8 cellular contexts compared by ENCODE assay signal in the genomic region with DNA sequence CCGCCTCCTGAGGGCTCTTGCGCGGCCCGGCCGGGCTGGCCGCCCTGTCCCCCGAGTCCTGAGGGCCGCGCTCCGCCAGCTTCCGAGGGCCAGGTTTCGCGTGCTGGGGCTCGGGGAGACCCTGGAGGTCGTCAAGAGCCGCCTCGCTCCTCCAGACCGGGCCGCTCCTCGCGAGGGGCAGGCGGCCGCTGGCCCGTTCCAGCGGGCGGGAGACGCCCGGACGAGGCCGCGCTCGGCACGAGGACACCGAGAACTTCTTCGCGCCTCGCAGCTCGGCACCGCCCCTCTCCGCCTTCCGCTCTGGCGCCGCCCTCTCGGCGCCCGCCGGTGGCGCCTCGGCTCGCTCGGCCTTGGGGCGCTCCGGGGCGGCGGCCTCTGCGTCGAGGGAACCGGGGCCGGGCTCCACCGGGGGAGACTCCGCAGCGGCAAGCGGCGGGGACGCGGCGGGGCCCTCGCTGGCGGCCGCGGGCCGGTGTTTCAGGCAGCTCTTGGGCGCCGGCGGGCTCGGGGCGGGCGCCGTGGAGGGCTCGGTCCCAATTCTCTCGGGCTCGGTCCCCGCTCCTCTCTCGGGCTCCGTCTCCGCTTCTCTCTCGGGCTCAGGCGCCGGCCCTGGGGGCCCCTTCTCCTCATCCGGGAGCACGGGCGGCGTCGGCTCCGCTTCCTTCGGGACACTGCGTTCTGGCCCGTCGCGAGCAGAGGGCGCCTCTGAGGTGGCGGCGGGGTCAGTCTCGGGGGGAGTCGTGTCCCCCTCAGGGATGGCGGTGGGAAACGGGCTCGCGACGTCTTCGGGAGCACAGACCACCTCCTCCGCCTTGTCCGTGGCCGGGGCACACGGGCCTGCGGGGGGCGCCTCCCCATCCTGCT.
DNase-seq lines count a peak whose midpoint lies in the region; ATAC-seq and TF ChIP-seq lines count a peak whose summit lies in the region.

No MANE protein-coding gene starts in this region.

- TF ChIP-seq CTCF in epithelial cell of proximal tubule (conservative IDR thresholded peaks at IDR 0.05; ENCODE audit: low read depth, low read length) = no peak

- no peak overlapping the region for H3K27ac ChIP-seq in CD8-positive, alpha-beta memory T cell (ENCODE audit: low read depth, low read length)

- POLR2A ChIA-PET in CD8-positive, alpha-beta memory T cell (lab: Charles Lee) = interaction anchor here (0.9 to 2.0 kb wide), 5 partner anchors 14 to 93 kb away, joined by 4 to 12 read pairs (median 5); a partner anchor contains a TSS

- no peak overlapping the region for H3K4me3 ChIP-seq in CD8-positive, alpha-beta memory T cell (ENCODE audit: low read length)
- H3K4me3 ChIP-seq in epithelial cell of proximal tubule (ENCODE audit: low read depth, low read length) = peak overlapping the region; percentile 14

- H3K9me3 Mint-ChIP-seq in CD8-positive, alpha-beta memory T cell = no peaks in the 10 kb centered on the region
- H3K9me3 Mint-ChIP-seq in natural killer cell treated with Interleukin-12 subunit alpha and Interleukin-12 subunit beta and Interleukin-15 and Interleukin-18, amount 100 ng/mL, for 72 hours = no peaks in the 10 kb centered on the region

- peaks cover 0 to 3% (median 0%) of the 10 kb centered on the region in 3 donors for H3K36me3 Mint-ChIP-seq in CD8-positive, alpha-beta memory T cell
- no peaks in the 10 kb centered on the region for H3K36me3 Mint-ChIP-seq in natural killer cell treated with Interleukin-12 subunit alpha and Interleukin-12 subunit beta and Interleukin-15 and Interleukin-18, amount 100 ng/mL, for 72 hours

- ATAC-seq in natural killer cell treated with Interleukin-12 subunit alpha and Interleukin-12 subunit beta and Interleukin-15 and Interleukin-18, amount 100 ng/mL, for 72 hours = peak; percentile 86 to 89
- no peak for ATAC-seq in GM21390 (IDR thresholded peaks at IDR 0.05; ENCODE audit: unreplicated experiment)
- ATAC-seq in GM21825 (IDR thresholded peaks at IDR 0.05; ENCODE audit: unreplicated experiment) = no peak

- peaks cover 5% of the 10 kb centered on the region for H3K4me1 ChIP-seq in CD8-positive, alpha-beta memory T cell (ENCODE audit: insufficient read depth, low read length)

- H3K36me3 ChIP-seq in CD8-positive, alpha-beta memory T cell (ENCODE audit: insufficient read depth, low read length) = no peaks in the 10 kb centered on the region

- peaks cover 0 to 6% of the 10 kb centered on the region in 2 donors for H3K27me3 Mint-ChIP-seq in CD8-positive, alpha-beta memory T cell
- H3K27me3 Mint-ChIP-seq in natural killer cell treated with Interleukin-12 subunit alpha and Interleukin-12 subunit beta and Interleukin-15 and Interleukin-18, amount 100 ng/mL, for 72 hours = peaks cover 0 to 5% of the 10 kb centered on the region in 2 donors

- H3K4me3 Mint-ChIP-seq in CD8-positive, alpha-beta memory T cell = peak overlapping the region in 3 of 7 donors; percentile 32 to 87 (median 41)
- H3K4me3 Mint-ChIP-seq in natural killer cell treated with Interleukin-12 subunit alpha and Interleukin-12 subunit beta and Interleukin-15 and Interleukin-18, amount 100 ng/mL, for 72 hours = peak overlapping the region; percentile 22

- H3K27ac Mint-ChIP-seq in CD8-positive, alpha-beta memory T cell = peak overlapping the region in 1 of 8 donors; percentile 33
- no peak overlapping the region for H3K27ac Mint-ChIP-seq in natural killer cell treated with Interleukin-12 subunit alpha and Interleukin-12 subunit beta and Interleukin-15 and Interleukin-18, amount 100 ng/mL, for 72 hours

- H3K9me3 ChIP-seq in CD8-positive, alpha-beta memory T cell (ENCODE audit: low read length) = no peaks in the 10 kb centered on the region

- DNase-seq in CD8-positive, alpha-beta memory T cell = peak; percentile 39 to 71 (median 61)
- DNase-seq in activated CD8-positive, alpha-beta memory T cell treated with anti-CD3 and anti-CD28 coated beads, Interleukin-2, amount 50 U/mL, for 48 hours = peak; percentile 83
- no peak for DNase-seq in epithelial cell of proximal tubule (ENCODE audit: low read depth)
- peak; percentile 68 for DNase-seq in natural killer cell treated with Interleukin-12 subunit alpha and Interleukin-12 subunit beta and Interleukin-15 and Interleukin-18, amount 100 ng/mL, for 72 hours (ENCODE audit: low spot score)
- DNase-seq in stimulated activated naive CD4-positive, alpha-beta T cell (lab: John Stamatoyannopoulos, UW) = peak; percentile 41 to 69 (median 51)
- no peak for DNase-seq in NCI-H1092 treated with DMSO at 0.1 percent for 48 hours (lab: John Stamatoyannopoulos, UW)

- H3K4me1 Mint-ChIP-seq in CD8-positive, alpha-beta memory T cell = peaks cover 24 to 69% (median 39%) of the 10 kb centered on the region in 3 donors
- peaks cover 5 to 10% of the 10 kb centered on the region in 2 donors for H3K4me1 Mint-ChIP-seq in natural killer cell treated with Interleukin-12 subunit alpha and Interleukin-12 subunit beta and Interleukin-15 and Interleukin-18, amount 100 ng/mL, for 72 hours (ENCODE audit: low read depth in 2 of 2)

- CTCF ChIA-PET in CD8-positive, alpha-beta memory T cell (lab: Charles Lee) = interaction anchor here (0.6 to 3.8 kb wide), 18 partner anchors 8 to 174 kb away, joined by 3 to 14 read pairs (median 4); no protein-coding TSS in a partner anchor

- no peaks in the 10 kb centered on the region for H3K27me3 ChIP-seq in CD8-positive, alpha-beta memory T cell (ENCODE audit: insufficient read depth, low read length, poor library complexity, severe bottlenecking)

Comparison
In these comparisons a context has a peak if more than half of its experiments do, and no peak if none do; other contexts are left out.
1. DNase-seq: peak in CD8-positive, alpha-beta memory T cell (5 of 5), activated CD8-positive, alpha-beta memory T cell treated with anti-CD3 and anti-CD28 coated beads, Interleukin-2, amount 50 U/mL, for 48 hours (single experiment), natural killer cell treated with Interleukin-12 subunit alpha and Interleukin-12 subunit beta and Interleukin-15 and Interleukin-18, amount 100 ng/mL, for 72 hours (single experiment) and stimulated activated naive CD4-positive, alpha-beta T cell (6 of 6); none in epithelial cell of proximal tubule (single experiment) and NCI-H1092 treated with DMSO at 0.1 percent for 48 hours (single experiment).
2. ATAC-seq: peak in natural killer cell treated with Interleukin-12 subunit alpha and Interleukin-12 subunit beta and Interleukin-15 and Interleukin-18, amount 100 ng/mL, for 72 hours (2 of 2); none in GM21390 (single experiment) and GM21825 (single experiment).